ENCODE assay signal across 9 cellular contexts in genomic region chr1:160401487-160401805, GRCh38. TPM values are rescaled to one million over a fixed set of nuclear protein-coding genes. Genes with fewer than 3 reads are reported as not detected.
DNase-seq lines count a peak whose midpoint lies in the region; ATAC-seq, FAIRE-seq and TF ChIP-seq lines count a peak whose summit lies in the region.
"Had no signal": no experiment of that assay in that cellular context is flagged by ENCODE, and none has a peak within 500 bp of the region (broad histone marks: within the 10 kb centered on the region; RNA-seq: fewer than 3 reads in every experiment).

No MANE protein-coding gene starts in this region.

- TF ChIP-seq RAD21 in K562 (CRISPR knock-in tag; conservative IDR thresholded peaks at IDR 0.05 in 1 of 2, IDR thresholded peaks at IDR 0.05 in 1 of 2), result no peak

- H3K27ac ChIP-seq in K562 (ENCODE audit: extremely low read depth, low read depth, low read length), result no peak overlapping the region
- no peak overlapping the region for H3K27ac ChIP-seq in mesendoderm (ENCODE audit: low read depth, low read length)
- peak overlapping the region; percentile 37 for H3K27ac ChIP-seq in thymus (ENCODE audit: low read depth)

- in situ Hi-C loops in K562 (cut with MboI), result no loop called here

- no peaks in the 10 kb centered on the region for H3K9me3 Mint-ChIP-seq in activated CD8-positive, alpha-beta T cell treated with anti-CD3 and anti-CD28 coated beads for 36 hours
- no peaks in the 10 kb centered on the region for H3K9me3 Mint-ChIP-seq in activated CD8-positive, alpha-beta T cell treated with anti-CD3 and anti-CD28 coated beads, Interleukin-2, amount 10 ng/mL, durations not matched to agents 7 days and 5 days (ENCODE audit: insufficient read depth)

- no TSS peak for BruUV-seq in K562 (replicated peaks; lab: Mats Ljungman, UMichigan)

- peak overlapping the region; percentile 37 for H3K4me3 Mint-ChIP-seq in activated CD8-positive, alpha-beta T cell treated with anti-CD3 and anti-CD28 coated beads for 36 hours
- H3K4me3 Mint-ChIP-seq in activated CD8-positive, alpha-beta T cell treated with anti-CD3 and anti-CD28 coated beads, Interleukin-2, amount 10 ng/mL, durations not matched to agents 7 days and 5 days, result no peak overlapping the region

- H2BK15ac ChIP-seq in mesendoderm (replicated peaks; ENCODE audit: low read depth), result no peak overlapping the region

- peak overlapping the region; percentile 100 for H3K18ac ChIP-seq in mesendoderm (ENCODE audit: low read length)

- H3K79me2 ChIP-seq in K562 (ENCODE audit: control insufficient read depth, insufficient read depth, low read length) (no peaks in the 10 kb centered on the region), mesendoderm (ENCODE audit: control insufficient read depth, insufficient read depth, low read length) (peaks cover 58% of the 10 kb centered on the region)

- no peak for ATAC-seq in activated CD8-positive, alpha-beta T cell treated with anti-CD3 and anti-CD28 coated beads for 36 hours
- no peak for ATAC-seq in activated CD8-positive, alpha-beta T cell treated with anti-CD3 and anti-CD28 coated beads, Interleukin-2, amount 10 ng/mL, durations not matched to agents 7 days and 5 days
- ATAC-seq in K562, result no peak; the same call in 1 of the 3 replicates
- ATAC-seq in GM21529 (IDR thresholded peaks at IDR 0.05; ENCODE audit: unreplicated experiment), result no peak
- no peak for ATAC-seq in HG02973 (IDR thresholded peaks at IDR 0.05; ENCODE audit: unreplicated experiment)

- H3K36me3 Mint-ChIP-seq in activated CD8-positive, alpha-beta T cell treated with anti-CD3 and anti-CD28 coated beads for 36 hours (ENCODE audit: low read depth), result no peaks in the 10 kb centered on the region
- H3K36me3 Mint-ChIP-seq in activated CD8-positive, alpha-beta T cell treated with anti-CD3 and anti-CD28 coated beads, Interleukin-2, amount 10 ng/mL, durations not matched to agents 7 days and 5 days (ENCODE audit: low read depth), result no peaks in the 10 kb centered on the region

- H3K4me1 ChIP-seq in K562 (replicated peaks in 1 of 2; ENCODE audit: control insufficient read depth in 2 of 2, insufficient read depth in 2 of 2, low read length in 2 of 2) (peaks cover 16 to 31% of the 10 kb centered on the region in 2 experiments; a peak in 4 of 5 replicates), mesendoderm (ENCODE audit: control insufficient read depth, low read depth, low read length) (peaks cover 28% of the 10 kb centered on the region), thymus (ENCODE audit: control insufficient read depth, insufficient read depth, low read length) (peaks cover 7% of the 10 kb centered on the region)

- peak overlapping the region; percentile 48; the same call in 1 of the 2 replicates for H2AFZ ChIP-seq in K562 (ENCODE audit: low read depth, low read length)

- H3K9ac ChIP-seq in K562 (ENCODE audit: insufficient read depth in 1 of 2, low read depth in 2 of 2, low read length in 2 of 2) (no peak overlapping the region), mesendoderm (ENCODE audit: low read length) (peak overlapping the region; percentile 96)

- peaks cover 10% of the 10 kb centered on the region for H3K27me3 Mint-ChIP-seq in activated CD8-positive, alpha-beta T cell treated with anti-CD3 and anti-CD28 coated beads for 36 hours
- peaks cover 45% of the 10 kb centered on the region for H3K27me3 Mint-ChIP-seq in activated CD8-positive, alpha-beta T cell treated with anti-CD3 and anti-CD28 coated beads, Interleukin-2, amount 10 ng/mL, durations not matched to agents 7 days and 5 days (ENCODE audit: low read depth)

- H3K9me3 ChIP-seq in K562 (replicated peaks; ENCODE audit: control insufficient read depth, insufficient read depth, low read depth, low read length) (no peaks in the 10 kb centered on the region), thymus (ENCODE audit: control insufficient read depth) (no peaks in the 10 kb centered on the region)

- H3K4me1 Mint-ChIP-seq in activated CD8-positive, alpha-beta T cell treated with anti-CD3 and anti-CD28 coated beads for 36 hours (ENCODE audit: low read depth), result peaks cover 7% of the 10 kb centered on the region
- no peaks in the 10 kb centered on the region for H3K4me1 Mint-ChIP-seq in activated CD8-positive, alpha-beta T cell treated with anti-CD3 and anti-CD28 coated beads, Interleukin-2, amount 10 ng/mL, durations not matched to agents 7 days and 5 days (ENCODE audit: low read depth)

- no peak overlapping the region for H3K4me3 ChIP-seq in K562
- peak overlapping the region; percentile 96 for H3K4me3 ChIP-seq in mesendoderm (ENCODE audit: low read length)
- peak overlapping the region; percentile 76 for H3K4me3 ChIP-seq in thymus (ENCODE audit: low read length)

- POLR2A ChIA-PET in activated CD8-positive, alpha-beta T cell treated with anti-CD3 and anti-CD28 coated beads for 36 hours (lab: Charles Lee), result no interaction called here
- POLR2A ChIA-PET in activated CD8-positive, alpha-beta T cell treated with anti-CD3 and anti-CD28 coated beads, Interleukin-2, amount 10 ng/mL, durations not matched to agents 7 days and 5 days (lab: Charles Lee), result no interaction called here
- POLR2A ChIA-PET in K562 (lab: Yijun Ruan, JAX), result no interaction called here

- peaks cover 3 to 14% of the 10 kb centered on the region in 2 experiments; a peak in 3 of 5 replicates for H3K27me3 ChIP-seq in K562 (ENCODE audit: control insufficient read depth in 2 of 2, insufficient read depth in 2 of 2, low read length in 2 of 2)
- no peaks in the 10 kb centered on the region for H3K27me3 ChIP-seq in mesendoderm (ENCODE audit: insufficient read depth, low read length, poor library complexity)
- no peaks in the 10 kb centered on the region for H3K27me3 ChIP-seq in thymus (ENCODE audit: control insufficient read depth, insufficient read depth)

- intact Hi-C loops in activated CD8-positive, alpha-beta T cell treated with anti-CD3 and anti-CD28 coated beads for 36 hours (cut with micrococcal nuclease), result no loop called here
- intact Hi-C loops in K562 (cut with micrococcal nuclease), result no loop called here

- no peak for DNase-seq in activated CD8-positive, alpha-beta T cell treated with anti-CD3 and anti-CD28 coated beads for 36 hours
- DNase-seq in activated CD8-positive, alpha-beta T cell treated with anti-CD3 and anti-CD28 coated beads, Interleukin-2, amount 10 ng/mL, durations not matched to agents 7 days and 5 days, result no peak
- DNase-seq in K562 (ENCODE audit: extremely low read depth in 1 of 4, low spot score in 3 of 4) (no peak), mesendoderm (no peak), inferior parietal cortex (ENCODE audit: extremely low spot score) (no peak)

- TF ChIP-seq EP300 in K562 (IDR thresholded peaks at IDR 0.05; ENCODE audit: low read length), result no peak

- H3K56ac ChIP-seq in mesendoderm (ENCODE audit: low read length), result peak overlapping the region; percentile 95

- peaks cover 35% of the 10 kb centered on the region for H3K79me1 ChIP-seq in mesendoderm (ENCODE audit: low read length)

- no peaks in the 10 kb centered on the region for H3K9me1 ChIP-seq in K562 (ENCODE audit: control insufficient read depth, insufficient read depth, low read length)

- H4K5ac ChIP-seq in mesendoderm (ENCODE audit: low read length), result no peak overlapping the region

- 0 out of 2 replicates have a peak, but pooled peaks cover 4% of the 10 kb centered on the region for H4K20me1 ChIP-seq in K562 (replicated peaks; ENCODE audit: control insufficient read depth, insufficient read depth, low read length)

- no peak overlapping the region for H3K27ac Mint-ChIP-seq in activated CD8-positive, alpha-beta T cell treated with anti-CD3 and anti-CD28 coated beads for 36 hours
- H3K27ac Mint-ChIP-seq in activated CD8-positive, alpha-beta T cell treated with anti-CD3 and anti-CD28 coated beads, Interleukin-2, amount 10 ng/mL, durations not matched to agents 7 days and 5 days, result no peak overlapping the region

- no peak overlapping the region for H2BK120ac ChIP-seq in mesendoderm (ENCODE audit: low read depth, low read length)

- H4K8ac ChIP-seq in mesendoderm (ENCODE audit: low read depth, low read length), result no peak overlapping the region

- H2AK5ac ChIP-seq in mesendoderm (ENCODE audit: low read length), result peak overlapping the region; percentile 20

- TF ChIP-seq CTCF in activated CD8-positive, alpha-beta T cell treated with anti-CD3 and anti-CD28 coated beads for 36 hours (IDR thresholded peaks at IDR 0.05), result no peak
- no peak for TF ChIP-seq CTCF in K562 (IDR thresholded peaks at IDR 0.05 in 2 of 3, conservative IDR thresholded peaks at IDR 0.05 in 1 of 3; ENCODE audit: insufficient read depth in 2 of 3, low read depth in 1 of 3, low read length in 3 of 3)

- WGBS in K562 (ENCODE audit: insufficient coverage, low coverage, missing lambda C conversion rate), result 48% methylated on average over 7 of the region's 7 CpGs
- no CpG with 5 or more reads among the region's 7 CpGs for WGBS in mesendoderm (ENCODE audit: extremely low coverage, insufficient coverage, low lambda C conversion rate)
- WGBS in thymus, result 83% methylated on average over 7 of the region's 7 CpGs

- H3K36me3 ChIP-seq in K562 (ENCODE audit: control insufficient read depth, insufficient read depth, low read length) (no peaks in the 10 kb centered on the region), mesendoderm (ENCODE audit: control insufficient read depth, insufficient read depth, low read length) (no peaks in the 10 kb centered on the region), thymus (ENCODE audit: control insufficient read depth, insufficient read depth) (no peaks in the 10 kb centered on the region)

- H2BK5ac ChIP-seq in mesendoderm (ENCODE audit: low read length), result no peak overlapping the region

- no peak overlapping the region for H3K4ac ChIP-seq in mesendoderm (ENCODE audit: low read depth, low read length)

- CTCF ChIA-PET in activated CD8-positive, alpha-beta T cell treated with anti-CD3 and anti-CD28 coated beads for 36 hours (lab: Charles Lee), result no interaction called here
- CTCF ChIA-PET in activated CD8-positive, alpha-beta T cell treated with anti-CD3 and anti-CD28 coated beads, Interleukin-2, amount 10 ng/mL, durations not matched to agents 7 days and 5 days (lab: Charles Lee), result no interaction called here
- CTCF ChIA-PET in K562 (lab: Yijun Ruan, JAX; ENCODE audit: low intra/inter-chr PET ratio), result no interaction called here

- H3K23ac ChIP-seq in mesendoderm (ENCODE audit: low read length), result peak overlapping the region; percentile 48

- no peak for TF ChIP-seq POLR2A in K562 (conservative IDR thresholded peaks at IDR 0.05)

- FAIRE-seq in K562 (lab: Jason Lieb, UNC), result no peak

- H3K4me2 ChIP-seq in K562 (ENCODE audit: insufficient read depth, low read length), result peak overlapping the region; percentile 52
- peak overlapping the region; percentile 93 for H3K4me2 ChIP-seq in mesendoderm (ENCODE audit: low read length)

RNA-seq across cellular contexts. Expression of gene VANGL2, which starts 1.1 kb away (rescaled TPM):
- total RNA-seq in activated CD8-positive, alpha-beta T cell treated with anti-CD3 and anti-CD28 coated beads for 36 hours, result under 1 TPM; 0.16 to 0.40 TPM
- total RNA-seq in activated CD8-positive, alpha-beta T cell treated with anti-CD3 and anti-CD28 coated beads, Interleukin-2, amount 10 ng/mL, durations not matched to agents 7 days and 5 days, result not detected
- 3.7 and 6.1 TPM in 2 replicates for total RNA-seq in K562 (2011; cell fraction: chromatin; rRNA removed; ENCODE audit: low replicate concordance)
- total RNA-seq in K562 (2011; cell fraction: nucleolus; rRNA removed), result 3.4 and 4.8 TPM in 2 replicates
- 6.5 and 8.4 TPM in 2 replicates for total RNA-seq in K562 (2011; cell fraction: nucleoplasm; rRNA removed)
- total RNA-seq in K562 (2014; rRNA removed), result 0.82 and 1.1 TPM in 2 replicates
- 0.95 and 1.1 TPM in 2 replicates for total RNA-seq in K562 (2014; rRNA removed; fragmentation: Illumina TruSeq; extraction: Trizol)
- total RNA-seq in K562 (2015; rRNA removed; fragmentation: Illumina TruSeq; extraction: Trizol), result 0.98 and 1.1 TPM in 2 replicates
- 3.4 and 3.8 TPM in 2 replicates for total RNA-seq in K562 (2021)
- 4.0 and 4.4 TPM in 2 replicates for polyA plus RNA-seq in K562 (2011; rRNA removed)
- 6.2 and 6.4 TPM in 2 replicates for polyA plus RNA-seq in K562 (2011; cell fraction: cytosol; rRNA removed)
- 7.2 and 10.3 TPM in 2 replicates for polyA plus RNA-seq in K562 (2011; cell fraction: nucleus; rRNA removed)
- polyA plus RNA-seq in K562 (2012), result 2.0 and 3.4 TPM in 2 replicates
- 3.5 TPM in 2 replicates for polyA plus RNA-seq in K562 (2014; fragmentation: Illumina TruSeq; extraction: Trizol)
- polyA plus RNA-seq in K562 (2014; fragmentation: Nextera tagmentation; extraction: Ambion mirVana), result under 1 TPM; 0.28 to 0.42 TPM
- 3.7 and 3.9 TPM in 2 replicates for polyA plus RNA-seq in K562 (2014; rRNA removed)
- polyA minus RNA-seq in K562 (2011; rRNA and poly(A)+ RNA removed), result 2.5 and 3.3 TPM in 2 replicates
- polyA minus RNA-seq in K562 (2011; cell fraction: cytosol; rRNA and poly(A)+ RNA removed), result 1.5 and 2.5 TPM in 2 replicates
- polyA minus RNA-seq in K562 (2011; cell fraction: nucleus; rRNA and poly(A)+ RNA removed), result 1.1 and 1.3 TPM in 2 replicates
- 36.5 TPM for polyA plus RNA-seq in mesendoderm (2013, experiment 1 of 2)
- 35.7 TPM for polyA plus RNA-seq in mesendoderm (2013, experiment 2 of 2)
- 5.6 TPM for polyA plus RNA-seq in thymus

RNA-seq across cellular contexts. Expression of gene NHLH1, which starts 34.6 kb away (rescaled TPM):
- under 1 TPM; 0.22 to 0.45 TPM for total RNA-seq in activated CD8-positive, alpha-beta T cell treated with anti-CD3 and anti-CD28 coated beads for 36 hours
- total RNA-seq in activated CD8-positive, alpha-beta T cell treated with anti-CD3 and anti-CD28 coated beads, Interleukin-2, amount 10 ng/mL, durations not matched to agents 7 days and 5 days, result under 1 TPM; 0.24 to 0.47 TPM
- total RNA-seq in K562 (2011; cell fraction: chromatin; rRNA removed; ENCODE audit: low replicate concordance), result 1.5 and 2.6 TPM in 2 replicates
- 1.3 and 2.0 TPM in 2 replicates for total RNA-seq in K562 (2011; cell fraction: nucleolus; rRNA removed)
- 2.5 and 2.9 TPM in 2 replicates for total RNA-seq in K562 (2011; cell fraction: nucleoplasm; rRNA removed)
- 0.09 and 0.16 TPM in 2 replicates for total RNA-seq in K562 (2014; rRNA removed)
- total RNA-seq in K562 (2014; rRNA removed; fragmentation: Illumina TruSeq; extraction: Trizol), result 0.33 and 0.35 TPM in 2 replicates
- not detected in 2 replicates for total RNA-seq in K562 (2015; rRNA removed; fragmentation: Illumina TruSeq; extraction: Trizol)
- 0.78 and 0.84 TPM in 2 replicates for total RNA-seq in K562 (2021)
- polyA plus RNA-seq in K562 (2011; rRNA removed), result 0.29 and 0.57 TPM in 2 replicates
- 0.40 and 0.71 TPM in 2 replicates for polyA plus RNA-seq in K562 (2011; cell fraction: cytosol; rRNA removed)
- 1.2 and 1.4 TPM in 2 replicates for polyA plus RNA-seq in K562 (2011; cell fraction: nucleus; rRNA removed)
- 0.31 and 1.6 TPM in 2 replicates for polyA plus RNA-seq in K562 (2012)
- 0.88 and 1.0 TPM in 2 replicates for polyA plus RNA-seq in K562 (2014; fragmentation: Illumina TruSeq; extraction: Trizol)
- under 1 TPM; 0.20 to 0.37 TPM for polyA plus RNA-seq in K562 (2014; fragmentation: Nextera tagmentation; extraction: Ambion mirVana)
- 1.3 and 1.4 TPM in 2 replicates for polyA plus RNA-seq in K562 (2014; rRNA removed)
- polyA minus RNA-seq in K562 (2011; rRNA and poly(A)+ RNA removed), result 0.21 and 0.25 TPM in 2 replicates
- 0.46 TPM in 1 of 2 replicates, not detected in the other for polyA minus RNA-seq in K562 (2011; cell fraction: cytosol; rRNA and poly(A)+ RNA removed)
- polyA minus RNA-seq in K562 (2011; cell fraction: nucleus; rRNA and poly(A)+ RNA removed), result 0.40 and 0.78 TPM in 2 replicates
- polyA plus RNA-seq in mesendoderm (2013, experiment 1 of 2), result 0.31 TPM
- 0.25 TPM for polyA plus RNA-seq in mesendoderm (2013, experiment 2 of 2)
- 0.43 TPM for polyA plus RNA-seq in thymus
- total RNA-seq: SK-MEL-5 had no signal

RNA-seq across cellular contexts. Expression of gene NCSTN, which starts 58.3 kb away (rescaled TPM):
- total RNA-seq in activated CD8-positive, alpha-beta T cell treated with anti-CD3 and anti-CD28 coated beads for 36 hours, result 10 to 100 TPM; 36.6 to 38.0 TPM
- total RNA-seq in activated CD8-positive, alpha-beta T cell treated with anti-CD3 and anti-CD28 coated beads, Interleukin-2, amount 10 ng/mL, durations not matched to agents 7 days and 5 days, result 10 to 100 TPM; 52.7 to 59.7 TPM
- total RNA-seq in K562 (2011; cell fraction: chromatin; rRNA removed; ENCODE audit: low replicate concordance), result 203 and 289 TPM in 2 replicates
- total RNA-seq in K562 (2011; cell fraction: nucleolus; rRNA removed), result 237 and 279 TPM in 2 replicates
- total RNA-seq in K562 (2011; cell fraction: nucleoplasm; rRNA removed), result 253 and 291 TPM in 2 replicates
- total RNA-seq in K562 (2014; rRNA removed), result 21.3 and 27.3 TPM in 2 replicates
- 34.9 and 35.8 TPM in 2 replicates for total RNA-seq in K562 (2014; rRNA removed; fragmentation: Illumina TruSeq; extraction: Trizol)
- 37.2 and 42.3 TPM in 2 replicates for total RNA-seq in K562 (2015; rRNA removed; fragmentation: Illumina TruSeq; extraction: Trizol)
- total RNA-seq in K562 (2021), result 54.1 and 57.9 TPM in 2 replicates
- polyA plus RNA-seq in K562 (2011; rRNA removed), result 64.3 and 104 TPM in 2 replicates
- polyA plus RNA-seq in K562 (2011; cell fraction: cytosol; rRNA removed), result 103 and 114 TPM in 2 replicates
- 178 and 195 TPM in 2 replicates for polyA plus RNA-seq in K562 (2011; cell fraction: nucleus; rRNA removed)
- 46.6 and 93.0 TPM in 2 replicates for polyA plus RNA-seq in K562 (2012)
- polyA plus RNA-seq in K562 (2014; fragmentation: Illumina TruSeq; extraction: Trizol), result 75.9 and 91.1 TPM in 2 replicates
- polyA plus RNA-seq in K562 (2014; fragmentation: Nextera tagmentation; extraction: Ambion mirVana), result 10 to 100 TPM; 46.0 to 68.7 TPM
- polyA plus RNA-seq in K562 (2014; rRNA removed), result 55.3 and 60.7 TPM in 2 replicates
- polyA minus RNA-seq in K562 (2011; rRNA and poly(A)+ RNA removed), result 85.4 and 89.2 TPM in 2 replicates
- polyA minus RNA-seq in K562 (2011; cell fraction: cytosol; rRNA and poly(A)+ RNA removed), result 40.9 and 45.8 TPM in 2 replicates
- 56.5 and 78.1 TPM in 2 replicates for polyA minus RNA-seq in K562 (2011; cell fraction: nucleus; rRNA and poly(A)+ RNA removed)
- polyA plus RNA-seq in mesendoderm (2013, experiment 1 of 2), result 57.0 TPM
- polyA plus RNA-seq in mesendoderm (2013, experiment 2 of 2), result 53.7 TPM
- 40.0 TPM for polyA plus RNA-seq in thymus

RNA-seq across cellular contexts. Expression of gene COPA, which starts 58.4 kb away (rescaled TPM):
- 100 to 1,000 TPM; 117 to 118 TPM for total RNA-seq in activated CD8-positive, alpha-beta T cell treated with anti-CD3 and anti-CD28 coated beads for 36 hours
- total RNA-seq in activated CD8-positive, alpha-beta T cell treated with anti-CD3 and anti-CD28 coated beads, Interleukin-2, amount 10 ng/mL, durations not matched to agents 7 days and 5 days, result 100 to 1,000 TPM; 121 to 128 TPM
- 224 and 416 TPM in 2 replicates for total RNA-seq in K562 (2011; cell fraction: chromatin; rRNA removed; ENCODE audit: low replicate concordance)
- total RNA-seq in K562 (2011; cell fraction: nucleolus; rRNA removed), result 117 and 133 TPM in 2 replicates
- 151 and 175 TPM in 2 replicates for total RNA-seq in K562 (2011; cell fraction: nucleoplasm; rRNA removed)
- total RNA-seq in K562 (2014; rRNA removed), result 93.5 and 121 TPM in 2 replicates
- 79.9 and 92.1 TPM in 2 replicates for total RNA-seq in K562 (2014; rRNA removed; fragmentation: Illumina TruSeq; extraction: Trizol)
- 73.1 and 80.7 TPM in 2 replicates for total RNA-seq in K562 (2015; rRNA removed; fragmentation: Illumina TruSeq; extraction: Trizol)
- total RNA-seq in K562 (2021), result 102 and 110 TPM in 2 replicates
- polyA plus RNA-seq in K562 (2011; rRNA removed), result 222 and 236 TPM in 2 replicates
- 140 and 207 TPM in 2 replicates for polyA plus RNA-seq in K562 (2011; cell fraction: cytosol; rRNA removed)
- polyA plus RNA-seq in K562 (2011; cell fraction: nucleus; rRNA removed), result 79.0 and 109 TPM in 2 replicates
- polyA plus RNA-seq in K562 (2012), result 107 and 187 TPM in 2 replicates
- 119 and 154 TPM in 2 replicates for polyA plus RNA-seq in K562 (2014; fragmentation: Illumina TruSeq; extraction: Trizol)
- 100 to 1,000 TPM in 1 of 2 experiments, 10 to 100 TPM in 1; 49.8 to 123 TPM for polyA plus RNA-seq in K562 (2014; fragmentation: Nextera tagmentation; extraction: Ambion mirVana)
- polyA plus RNA-seq in K562 (2014; rRNA removed), result 99.5 and 125 TPM in 2 replicates
- 382 and 419 TPM in 2 replicates for polyA minus RNA-seq in K562 (2011; rRNA and poly(A)+ RNA removed)
- 161 and 169 TPM in 2 replicates for polyA minus RNA-seq in K562 (2011; cell fraction: cytosol; rRNA and poly(A)+ RNA removed)
- 73.5 and 122 TPM in 2 replicates for polyA minus RNA-seq in K562 (2011; cell fraction: nucleus; rRNA and poly(A)+ RNA removed)
- polyA plus RNA-seq in mesendoderm (2013, experiment 1 of 2), result 75.5 TPM
- 77.1 TPM for polyA plus RNA-seq in mesendoderm (2013, experiment 2 of 2)
- 61.5 TPM for polyA plus RNA-seq in thymus
